Comparison of ENCODE assay signal across 26 cellular contexts in genomic region chr2:52395912-52396311, GRCh38.
DNase-seq lines count a peak whose midpoint lies in the region; ATAC-seq and TF ChIP-seq lines count a peak whose summit lies in the region.
"Had no signal": no experiment of that assay in that cellular context is flagged by ENCODE, and none has a peak within 500 bp of the region (broad histone marks: within the 10 kb centered on the region; RNA-seq: fewer than 3 reads in every experiment).

No MANE protein-coding gene starts in this region.

- no peak for TF ChIP-seq RAD21 in HCT116 (IDR thresholded peaks at IDR 0.05; ENCODE audit: low read depth)

- in situ Hi-C loops in astrocyte of the spinal cord (cut with HindIII; ENCODE audit: low sequenced_read_pairs), result no loop called here

- H3K36me3 ChIP-seq in ACC112 (ENCODE audit: insufficient read depth, low read length), result no peaks in the 10 kb centered on the region
- H3K36me3 ChIP-seq in HCT116 (ENCODE audit: control insufficient read depth in 1 of 2, insufficient read depth in 2 of 2, low read length in 2 of 2), result no peaks in the 10 kb centered on the region
- no peaks in the 10 kb centered on the region for H3K36me3 ChIP-seq in spleen
- H3K36me3 ChIP-seq: SJCRH30, suprapubic skin had no signal

- no peak overlapping the region for H3K27ac ChIP-seq in ACC112 (ENCODE audit: low read depth, low read length)
- no peak overlapping the region for H3K27ac ChIP-seq in HCT116 (ENCODE audit: low read depth, low read length)
- no peak overlapping the region for H3K27ac ChIP-seq in spleen
- H3K27ac ChIP-seq: KMS-11, parathyroid adenoma, SJCRH30, suprapubic skin had no signal

- intact Hi-C loops in HCT116 (cut with micrococcal nuclease) (no loop called here), spleen (cut with DNase I; ENCODE audit: low total_unique reads) (no loop called here)

- peaks cover 11% of the 10 kb centered on the region for H3K4me1 ChIP-seq in ACC112 (ENCODE audit: control insufficient read depth, insufficient read depth, low read length, unreplicated experiment)
- H3K4me1 ChIP-seq in HCT116 (ENCODE audit: control insufficient read depth in 1 of 2, insufficient read depth in 2 of 2, low read length in 2 of 2), result no peaks in the 10 kb centered on the region
- no peaks in the 10 kb centered on the region for H3K4me1 ChIP-seq in spleen
- H3K4me1 ChIP-seq: parathyroid adenoma, SJCRH30, suprapubic skin had no signal

- H3K9me2 ChIP-seq in HCT116 (ENCODE audit: insufficient read depth), result no peaks in the 10 kb centered on the region

- no peak for DNase-seq in HCT116 (ENCODE audit: low read depth, low spot score)
- peak; percentile 54 for DNase-seq in astrocyte of the spinal cord (ENCODE audit: low read depth, low spot score)
- peak; percentile 0 to 23 for DNase-seq in foreskin fibroblast
- DNase-seq in spleen, result no peak
- no peak for DNase-seq in NAMALWA (ENCODE audit: low spot score)
- no peak for DNase-seq in NCI-H82 treated with DMSO at 0.1 percent for 48 hours (lab: John Stamatoyannopoulos, UW; ENCODE audit: unreplicated experiment)
- no peak for DNase-seq in NCI-H1417 treated with DMSO at 0.1 percent for 48 hours (lab: John Stamatoyannopoulos, UW)
- DNase-seq: activated CD4-positive, CD25-positive, alpha-beta regulatory T cell treated with anti-CD3 and anti-CD28 coated beads, Interleukin-2, amount 50 U/mL, for 72 hours; activated CD8-positive, alpha-beta T cell treated with anti-CD3 and anti-CD28 coated beads for 36 hours; activated naive CD4-positive, alpha-beta T cell treated with anti-CD3 and anti-CD28 coated beads, Interleukin-2, amount 50 U/mL, for 16 hours; cerebellar nuclear complex; EL; foreskin melanocyte; MV-4-11; NCI-H1694; NCI-H2171 treated with DMSO at 0.1 percent for 48 hours; NCI-H524 treated with DMSO at 0.1 percent for 48 hours; SJCRH30; stimulated activated CD4-positive, alpha-beta T cell treated with anti-CD3 and anti-CD28 coated beads, Interleukin-12 subunit alpha, Interleukin-12 subunit beta, amount 100 ng/mL, for 4 hours; stimulated activated CD4-positive, alpha-beta T cell treated with anti-CD3 and anti-CD28 coated beads, Interleukin-4, amount 100 ng/mL, for 24 hours had no signal

- no peak for ATAC-seq in HCT116
- ATAC-seq: activated CD8-positive, alpha-beta T cell treated with anti-CD3 and anti-CD28 coated beads for 36 hours; activated T-helper 17 cell treated with anti-CD3 and anti-CD28 coated beads, Interleukin-2, amount 50 U/mL, for 72 hours; stimulated activated memory B cell treated with anti-CD40 and anti-IgM and Interleukin-4, amounts not matched to agents 10 μg/mL and 1 μg/mL and 100 μg/mL, for 72 hours had no signal

- H3K4me3 ChIP-seq in ACC112 (ENCODE audit: low read depth, low read length) (0 out of 2 replicates have a peak overlapping the region, but pooled peaks have one; percentile 18), HCT116 (replicated peaks in 1 of 2; ENCODE audit: low read depth in 1 of 2, low read length in 2 of 2) (no peak overlapping the region), astrocyte of the spinal cord (ENCODE audit: low read depth, low read length) (no peak overlapping the region), foreskin fibroblast (ENCODE audit: low read depth in 1 of 2, low read length in 2 of 2) (no peak overlapping the region), spleen (no peak overlapping the region)
- H3K4me3 ChIP-seq: SJCRH30, suprapubic skin had no signal

- WGBS in spleen, 5 donors, result 78 to 94% (median 88%) methylated on average over 1 of the region's 1 CpG

- H2AFZ ChIP-seq in ACC112 (ENCODE audit: low read length, unreplicated experiment) (no peak overlapping the region), HCT116 (ENCODE audit: low read depth, low read length, poor library complexity, severe bottlenecking) (peak overlapping the region; percentile 32)
- H2AFZ ChIP-seq: parathyroid adenoma had no signal

- POLR2A ChIA-PET in HCT116 (lab: Charles Lee), result no interaction called here

- TF ChIP-seq POLR2A in HCT116 (IDR thresholded peaks at IDR 0.05; ENCODE audit: borderline replicate concordance, extremely low read depth, insufficient read depth, insufficient read length) (no peak), spleen (IDR thresholded peaks at IDR 0.05) (no peak)

- H3K9ac ChIP-seq in HCT116 (ENCODE audit: low read length), result no peak overlapping the region
- H3K9ac ChIP-seq: KMS-11, parathyroid adenoma had no signal

- CTCF ChIA-PET in HCT116 (lab: Charles Lee), result no interaction called here

- H4K20me1 ChIP-seq in HCT116 (ENCODE audit: insufficient read depth), result no peaks in the 10 kb centered on the region

- H3K27me3 ChIP-seq in ACC112 (ENCODE audit: insufficient read depth, low read length), result no peaks in the 10 kb centered on the region
- H3K27me3 ChIP-seq in HCT116 (ENCODE audit: insufficient read depth, low read length), result no peaks in the 10 kb centered on the region
- H3K27me3 ChIP-seq in spleen (replicated peaks in 1 of 7), result no peaks in the 10 kb centered on the region
- H3K27me3 ChIP-seq: SJCRH30, suprapubic skin had no signal

- no peaks in the 10 kb centered on the region for H3K9me3 ChIP-seq in HCT116 (ENCODE audit: control insufficient read depth in 1 of 2, insufficient read depth in 1 of 2, low read depth in 1 of 2, low read length in 2 of 2)
- H3K9me3 ChIP-seq in spleen, result peaks cover 0 to 5% (median 0%) of the 10 kb centered on the region in 8 donors
- H3K9me3 ChIP-seq: SJCRH30, suprapubic skin had no signal

- no peak overlapping the region for H3K4me2 ChIP-seq in HCT116 (ENCODE audit: low read length)
- H3K4me2 ChIP-seq: KMS-11 had no signal

- no TSS peak for BruUV-seq in HCT116 (replicated peaks; lab: Mats Ljungman, UMichigan)

- RAD21 ChIA-PET in HCT116 (lab: Charles Lee; ENCODE audit: low non-redundant PET in 1 of 2, low total read pairs in 2 of 2, uncharacterized antibody in 2 of 2, unreplicated experiment in 2 of 2), result no interaction called here

- no peak for TF ChIP-seq CTCF in HCT116 (IDR thresholded peaks at IDR 0.05 in 2 of 3, conservative IDR thresholded peaks at IDR 0.05 in 1 of 3; ENCODE audit: borderline replicate concordance in 1 of 3, insufficient read depth in 1 of 3, low read depth in 2 of 3, low read length in 2 of 3)
- TF ChIP-seq CTCF in astrocyte of the spinal cord (IDR thresholded peaks at IDR 0.05; ENCODE audit: low read depth, low read length), result no peak
- no peak for TF ChIP-seq CTCF in foreskin fibroblast (IDR thresholded peaks at IDR 0.05; ENCODE audit: low read depth, low read length)
- TF ChIP-seq CTCF in spleen (IDR thresholded peaks at IDR 0.05 in 8 of 11, conservative IDR thresholded peaks at IDR 0.05 in 3 of 11), result no peak

- H3K79me2 ChIP-seq in ACC112 (ENCODE audit: control insufficient read depth, insufficient read depth, low read length, unreplicated experiment), result no peaks in the 10 kb centered on the region
- no peaks in the 10 kb centered on the region for H3K79me2 ChIP-seq in HCT116 (ENCODE audit: insufficient read depth, low read length)
- H3K79me2 ChIP-seq: parathyroid adenoma had no signal

TF ChIP-seq in HCT116, 20 proteins besides CTCF, POLR2A, EP300 and RAD21 (continues in another document):
- TF ChIP-seq ZFX (IDR thresholded peaks at IDR 0.05), result no peak
- TF ChIP-seq, protein P1, sequence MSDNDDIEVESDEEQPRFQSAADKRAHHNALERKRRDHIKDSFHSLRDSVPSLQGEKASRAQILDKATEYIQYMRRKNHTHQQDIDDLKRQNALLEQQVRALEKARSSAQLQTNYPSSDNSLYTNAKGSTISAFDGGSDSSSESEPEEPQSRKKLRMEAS (IDR thresholded peaks at IDR 0.05), result no peak
- no peak for TF ChIP-seq YY1 (IDR thresholded peaks at IDR 0.05; ENCODE audit: extremely low read depth, insufficient replicate concordance, low read depth, low read length)
- TF ChIP-seq FOSL1 (IDR thresholded peaks at IDR 0.05; ENCODE audit: low read depth), result no peak
- no peak for TF ChIP-seq EZH2phosphoT487 (IDR thresholded peaks at IDR 0.05; ENCODE audit: borderline replicate concordance)
- TF ChIP-seq, protein P2, sequence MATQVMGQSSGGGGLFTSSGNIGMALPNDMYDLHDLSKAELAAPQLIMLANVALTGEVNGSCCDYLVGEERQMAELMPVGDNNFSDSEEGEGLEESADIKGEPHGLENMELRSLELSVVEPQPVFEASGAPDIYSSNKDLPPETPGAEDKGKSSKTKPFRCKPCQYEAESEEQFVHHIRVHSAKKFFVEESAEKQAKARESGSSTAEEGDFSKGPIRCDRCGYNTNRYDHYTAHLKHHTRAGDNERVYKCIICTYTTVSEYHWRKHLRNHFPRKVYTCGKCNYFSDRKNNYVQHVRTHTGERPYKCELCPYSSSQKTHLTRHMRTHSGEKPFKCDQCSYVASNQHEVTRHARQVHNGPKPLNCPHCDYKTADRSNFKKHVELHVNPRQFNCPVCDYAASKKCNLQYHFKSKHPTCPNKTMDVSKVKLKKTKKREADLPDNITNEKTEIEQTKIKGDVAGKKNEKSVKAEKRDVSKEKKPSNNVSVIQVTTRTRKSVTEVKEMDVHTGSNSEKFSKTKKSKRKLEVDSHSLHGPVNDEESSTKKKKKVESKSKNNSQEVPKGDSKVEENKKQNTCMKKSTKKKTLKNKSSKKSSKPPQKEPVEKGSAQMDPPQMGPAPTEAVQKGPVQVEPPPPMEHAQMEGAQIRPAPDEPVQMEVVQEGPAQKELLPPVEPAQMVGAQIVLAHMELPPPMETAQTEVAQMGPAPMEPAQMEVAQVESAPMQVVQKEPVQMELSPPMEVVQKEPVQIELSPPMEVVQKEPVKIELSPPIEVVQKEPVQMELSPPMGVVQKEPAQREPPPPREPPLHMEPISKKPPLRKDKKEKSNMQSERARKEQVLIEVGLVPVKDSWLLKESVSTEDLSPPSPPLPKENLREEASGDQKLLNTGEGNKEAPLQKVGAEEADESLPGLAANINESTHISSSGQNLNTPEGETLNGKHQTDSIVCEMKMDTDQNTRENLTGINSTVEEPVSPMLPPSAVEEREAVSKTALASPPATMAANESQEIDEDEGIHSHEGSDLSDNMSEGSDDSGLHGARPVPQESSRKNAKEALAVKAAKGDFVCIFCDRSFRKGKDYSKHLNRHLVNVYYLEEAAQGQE (IDR thresholded peaks at IDR 0.05; ENCODE audit: low read depth), result no peak
- no peak for TF ChIP-seq SIN3A (IDR thresholded peaks at IDR 0.05; ENCODE audit: low read depth)

Comparison
In these comparisons a context has a peak if more than half of its experiments do, and no peak if none do; other contexts are left out.
1. DNase-seq: peak in astrocyte of the spinal cord (single experiment) and foreskin fibroblast (2 of 2); none in HCT116 (single experiment), spleen (single experiment), NAMALWA (single experiment), NCI-H82 treated with DMSO at 0.1 percent for 48 hours (single experiment) and NCI-H1417 treated with DMSO at 0.1 percent for 48 hours (single experiment).